Comparison of ENCODE assay signal across 9 cellular contexts in genomic region chr12:68482660-68483059, GRCh38.
A peak's percentile ranks its signal among the peaks of the same experiment; 100 is the strongest.
DNase-seq lines count a peak whose midpoint lies in the region; ATAC-seq and TF ChIP-seq lines count a peak whose summit lies in the region.
"Had no signal": no experiment of that assay in that cellular context is flagged by ENCODE, and none has a peak within 500 bp of the region (broad histone marks: within the 10 kb centered on the region; RNA-seq: fewer than 3 reads in every experiment).

No MANE protein-coding gene starts in this region.

- H3K9me3 Mint-ChIP-seq in central memory CD8-positive, alpha-beta T cell = no peaks in the 10 kb centered on the region

- ATAC-seq in GM19395 (IDR thresholded peaks at IDR 0.05; ENCODE audit: unreplicated experiment) = peak; percentile 68
- peak; percentile 70 for ATAC-seq in HG03139 (IDR thresholded peaks at IDR 0.05; ENCODE audit: unreplicated experiment)
- peak; percentile 91 for ATAC-seq in central memory CD8-positive, alpha-beta T cell (replicated peaks; ENCODE audit: extremely low read depth, poor library complexity, severe bottlenecking)

- H3K36me3 Mint-ChIP-seq in central memory CD8-positive, alpha-beta T cell (ENCODE audit: insufficient read depth) = no peaks in the 10 kb centered on the region

- H3K27me3 Mint-ChIP-seq in central memory CD8-positive, alpha-beta T cell = no peaks in the 10 kb centered on the region

- no peak overlapping the region for H3K4me3 ChIP-seq in GM12864 (ENCODE audit: low read depth, low read length)

- H3K27ac Mint-ChIP-seq in central memory CD8-positive, alpha-beta T cell (ENCODE audit: low read depth) = peak overlapping the region; percentile 85

- DNase-seq in GM12864 (ENCODE audit: low read depth) = peak; percentile 68
- no peak for DNase-seq in central memory CD8-positive, alpha-beta T cell (ENCODE audit: low spot score in 2 of 2)
- DNase-seq in SHP77 (lab: John Stamatoyannopoulos, UW) = no peak
- DNase-seq in NCI-H1436 (lab: John Stamatoyannopoulos, UW) = no peak
- DNase-seq in stimulated activated CD4-positive, alpha-beta T cell treated with anti-CD3 and anti-CD28 coated beads, Interleukin-2, amount 100 ng/mL, for 48 hours = no peak
- DNase-seq in COLO668 (lab: John Stamatoyannopoulos, UW; ENCODE audit: unreplicated experiment) = no peak
- DNase-seq: NCI-H82 had no signal

- H3K4me3 Mint-ChIP-seq in central memory CD8-positive, alpha-beta T cell = peak overlapping the region; percentile 43

- TF ChIP-seq CTCF in GM12864 (IDR thresholded peaks at IDR 0.05; ENCODE audit: low read depth, low read length, missing control alignments) = no peak

- H3K4me1 Mint-ChIP-seq in central memory CD8-positive, alpha-beta T cell = peaks cover 35% of the 10 kb centered on the region
